1 cellular context compared by ENCODE assay signal in genomic region chr5:132295505-132296411, GRCh38.
TF ChIP-seq lines count a peak whose summit lies in the region.

No MANE protein-coding gene starts in this region.

TF ChIP-seq in H1, 55 proteins besides CTCF, POLR2A, EP300 and RAD21:
- TF ChIP-seq SP1 (IDR thresholded peaks at IDR 0.05; ENCODE audit: low read depth, low read length) = no peak
- no peak for TF ChIP-seq BRCA1 (IDR thresholded peaks at IDR 0.05; ENCODE audit: low read depth, low read length)
- no peak for TF ChIP-seq RNF2 (IDR thresholded peaks at IDR 0.05; ENCODE audit: borderline replicate concordance, low read depth, low read length, missing control alignments, poor library complexity, severe bottlenecking)
- TF ChIP-seq SP4 (IDR thresholded peaks at IDR 0.05; ENCODE audit: low read length) = no peak
- TF ChIP-seq POU5F1 (IDR thresholded peaks at IDR 0.05; ENCODE audit: low read depth, low read length) = no peak
- TF ChIP-seq RFX5 (IDR thresholded peaks at IDR 0.05; ENCODE audit: borderline replicate concordance, low read depth, low read length) = no peak
- TF ChIP-seq TEAD4 (IDR thresholded peaks at IDR 0.05; ENCODE audit: low read depth, low read length) = no peak
